ENCODE assay signal across 1 cellular context in genomic region chr3:52056968-52057805, GRCh38.
TF ChIP-seq lines count a peak whose summit lies in the region.

No MANE protein-coding gene starts in this region.

TF ChIP-seq in HepG2, 621 proteins besides CTCF, POLR2A, EP300 and RAD21 (continued from another document and continues in another):
- TF ChIP-seq ZNF687 (CRISPR knock-in tag; IDR thresholded peaks at IDR 0.05) (peak; percentile 77), KAT7 (CRISPR knock-in tag; IDR thresholded peaks at IDR 0.05; ENCODE audit: borderline replicate concordance) (no peak), THYN1 (CRISPR knock-in tag; IDR thresholded peaks at IDR 0.05; ENCODE audit: borderline replicate concordance, low read depth) (no peak), CEBPG (CRISPR knock-in tag; IDR thresholded peaks at IDR 0.05) (peak; percentile 3; the same call in 1 of the 2 replicates), TFDP2 (CRISPR knock-in tag; IDR thresholded peaks at IDR 0.05) (no peak; the same call in 1 of the 2 replicates), ELF4 (CRISPR knock-in tag; IDR thresholded peaks at IDR 0.05; ENCODE audit: borderline replicate concordance) (no peak), ZNF615 (CRISPR knock-in tag; IDR thresholded peaks at IDR 0.05; ENCODE audit: borderline replicate concordance) (no peak), FOXA1 (IDR thresholded peaks at IDR 0.05) (no peak), FOXA1 (CRISPR knock-in tag; IDR thresholded peaks at IDR 0.05) (no peak), TFDP1 (CRISPR knock-in tag; IDR thresholded peaks at IDR 0.05; ENCODE audit: borderline replicate concordance) (peak; percentile 43; the same call in 1 of the 2 replicates), DRAP1 (CRISPR knock-in tag; IDR thresholded peaks at IDR 0.05) (peak; percentile 86), ZNF510 (CRISPR knock-in tag; IDR thresholded peaks at IDR 0.05; ENCODE audit: low read depth) (no peak), POLR2G (IDR thresholded peaks at IDR 0.05; ENCODE audit: low read depth, low read length) (peak; percentile 69), ZFP36L1 (CRISPR knock-in tag; IDR thresholded peaks at IDR 0.05) (no peak), ZNF607 (CRISPR knock-in tag; IDR thresholded peaks at IDR 0.05; ENCODE audit: borderline replicate concordance) (no peak), ARID2 (CRISPR knock-in tag; IDR thresholded peaks at IDR 0.05; ENCODE audit: borderline replicate concordance) (no peak), ZNF547 (CRISPR knock-in tag; IDR thresholded peaks at IDR 0.05) (no peak), SMYD3 (CRISPR knock-in tag; IDR thresholded peaks at IDR 0.05) (no peak), ZBTB25 (CRISPR knock-in tag; IDR thresholded peaks at IDR 0.05) (no peak), CAMTA2 (CRISPR knock-in tag; IDR thresholded peaks at IDR 0.05; ENCODE audit: borderline replicate concordance) (no peak), ARHGAP35 (CRISPR knock-in tag; IDR thresholded peaks at IDR 0.05; ENCODE audit: borderline replicate concordance) (no peak), ZBTB4 (CRISPR knock-in tag; IDR thresholded peaks at IDR 0.05; ENCODE audit: borderline replicate concordance) (no peak), ZNF180 (CRISPR knock-in tag; IDR thresholded peaks at IDR 0.05; ENCODE audit: borderline replicate concordance, low read depth) (no peak), PREB (CRISPR knock-in tag; IDR thresholded peaks at IDR 0.05) (no peak), TSC22D2 (CRISPR knock-in tag; IDR thresholded peaks at IDR 0.05; ENCODE audit: borderline replicate concordance) (no peak), JDP2 (CRISPR knock-in tag; IDR thresholded peaks at IDR 0.05; ENCODE audit: borderline replicate concordance) (no peak), FOXK1 (CRISPR knock-in tag; IDR thresholded peaks at IDR 0.05; ENCODE audit: borderline replicate concordance, low read depth) (no peak; the same call in 1 of the 2 replicates), STAT6 (CRISPR knock-in tag; IDR thresholded peaks at IDR 0.05; ENCODE audit: borderline replicate concordance) (no peak), ZNF552 (CRISPR knock-in tag; IDR thresholded peaks at IDR 0.05; ENCODE audit: borderline replicate concordance) (no peak; the same call in 1 of the 2 replicates), ZNF3 (CRISPR knock-in tag; IDR thresholded peaks at IDR 0.05) (no peak), ATF5 (CRISPR knock-in tag; IDR thresholded peaks at IDR 0.05; ENCODE audit: low read depth) (no peak), CHD4 (IDR thresholded peaks at IDR 0.05; ENCODE audit: borderline replicate concordance, low read length) (0 out of 2 replicates have a peak, but pooled peaks have one; percentile 70), SMARCE1 (IDR thresholded peaks at IDR 0.05; ENCODE audit: borderline replicate concordance) (no peak), CREBL2 (CRISPR knock-in tag; IDR thresholded peaks at IDR 0.05; ENCODE audit: borderline replicate concordance) (no peak), RXRA (CRISPR knock-in tag; IDR thresholded peaks at IDR 0.05) (peak; percentile 49; the same call in 1 of the 2 replicates), CSRNP2 (CRISPR knock-in tag; conservative IDR thresholded peaks at IDR 0.05; ENCODE audit: low read depth) (no peak), ZNF281 (CRISPR knock-in tag; IDR thresholded peaks at IDR 0.05; ENCODE audit: borderline replicate concordance) (no peak), KDM1A (CRISPR knock-in tag; IDR thresholded peaks at IDR 0.05) (no peak), RARA (CRISPR knock-in tag; IDR thresholded peaks at IDR 0.05) (no peak)
